8 cellular contexts compared by ENCODE assay signal in the genomic region with DNA sequence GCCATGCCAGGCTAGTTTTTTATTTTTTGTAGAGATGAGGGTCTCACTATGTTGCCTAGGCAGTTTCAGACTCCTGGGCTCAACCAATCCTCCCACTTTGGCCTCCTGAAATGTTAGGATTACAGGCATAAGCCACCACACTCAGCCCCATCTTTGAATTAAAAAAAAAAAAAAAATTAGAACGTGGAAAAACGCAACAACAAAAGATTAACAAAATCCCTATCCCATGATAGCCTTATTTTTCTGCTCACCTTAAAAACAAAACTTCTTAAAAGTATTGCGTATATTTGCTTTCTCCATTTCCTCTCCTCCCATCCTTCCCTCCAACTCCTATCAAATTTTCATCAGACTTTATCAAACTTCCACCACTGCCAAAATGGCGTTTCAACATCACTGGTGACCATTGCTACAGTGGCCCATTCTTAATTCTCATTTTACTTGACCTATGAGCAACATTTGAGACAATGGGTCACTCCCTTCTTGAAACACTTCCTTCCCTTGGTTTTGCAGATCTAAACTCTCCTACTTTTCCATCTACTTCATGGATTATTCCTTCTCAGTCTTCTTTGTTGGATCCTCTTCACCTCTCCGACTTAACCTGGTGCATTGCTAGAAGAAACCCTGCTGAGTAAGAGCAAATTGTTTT. TPM values are rescaled to one million over a fixed set of nuclear protein-coding genes. Genes with fewer than 3 reads are reported as not detected.
A peak's percentile ranks its signal among the peaks of the same experiment; 100 is the strongest.
DNase-seq lines count a peak whose midpoint lies in the region; TF ChIP-seq lines count a peak whose summit lies in the region.

No MANE protein-coding gene starts in this region.

- no peak for TF ChIP-seq POLR2A in transverse colon (IDR thresholded peaks at IDR 0.05)

- intact Hi-C loops in transverse colon (cut with DNase I; ENCODE audit: low total_unique reads): no loop called here

- WGBS in liver: 29% methylated on average over 5 of the region's 5 CpGs
- 39 to 46% methylated on average over 5 of the region's 5 CpGs for WGBS in transverse colon (ENCODE audit: low coverage in 1 of 2), 2 donors

- H3K4me1 ChIP-seq in KMS-11 (ENCODE audit: low read depth, poor library complexity, severe bottlenecking): peaks cover 13% of the 10 kb centered on the region
- H3K4me1 ChIP-seq in liver (ENCODE audit: control insufficient read depth in 4 of 4, insufficient read depth in 4 of 4, low read length in 3 of 4): peaks cover 1 to 26% (median 21%) of the 10 kb centered on the region in 4 donors
- peaks cover 0 to 22% (median 16%) of the 10 kb centered on the region in 4 donors for H3K4me1 ChIP-seq in transverse colon

- TF ChIP-seq CTCF in KMS-11 (conservative IDR thresholded peaks at IDR 0.05; ENCODE audit: low read depth, low read length) (no peak), brain microvascular endothelial cell (IDR thresholded peaks at IDR 0.05; ENCODE audit: low read depth, low read length, missing control alignments) (no peak), liver (IDR thresholded peaks at IDR 0.05; ENCODE audit: low read depth, low read length, missing input control) (no peak), transverse colon (IDR thresholded peaks at IDR 0.05) (no peak)

- peak overlapping the region; percentile 47 for H3K4me2 ChIP-seq in KMS-11

- H3K4me3 ChIP-seq in KMS-11 (IDR thresholded peaks at IDR 0.05; ENCODE audit: insufficient read depth, low read depth, low read length) (peak overlapping the region; percentile 9), brain microvascular endothelial cell (ENCODE audit: low read depth, low read length) (peak overlapping the region; percentile 87), liver (ENCODE audit: low read depth in 1 of 3, low read length in 3 of 3) (peak overlapping the region; percentile 75 to 96 (median 87)), transverse colon (peak overlapping the region; percentile 43 to 63 (median 56))

- peaks cover 0 to 1% (median 0%) of the 10 kb centered on the region in 4 donors for H3K9me3 ChIP-seq in liver (ENCODE audit: control insufficient read depth in 4 of 4, low read length in 3 of 4)
- peaks cover under 1 to 4% of the 10 kb centered on the region in 2 donors for H3K9me3 ChIP-seq in transverse colon

- H3K27ac ChIP-seq in KMS-11 (peak overlapping the region; percentile 23; the same call in 1 of the 2 replicates), brain microvascular endothelial cell (peak overlapping the region; percentile 76), liver (ENCODE audit: low read depth in 1 of 2, low read length in 2 of 2) (peak overlapping the region; percentile 80 to 95), transverse colon (peak overlapping the region; percentile 81 to 89 (median 86))

- H3K9ac ChIP-seq in KMS-11: peak overlapping the region; percentile 38
- peak overlapping the region in 1 of 2 donors; percentile 88 for H3K9ac ChIP-seq in liver (ENCODE audit: low read depth in 1 of 2, low read length in 2 of 2)

- H3K79me2 ChIP-seq in KMS-11 (ENCODE audit: insufficient read depth, low read depth): no peaks in the 10 kb centered on the region

- peak overlapping the region; percentile 73 for H2AFZ ChIP-seq in KMS-11 (ENCODE audit: low read depth)

- no peaks in the 10 kb centered on the region for H3K27me3 ChIP-seq in KMS-11 (ENCODE audit: insufficient read depth, low read depth)
- no peaks in the 10 kb centered on the region for H3K27me3 ChIP-seq in brain microvascular endothelial cell (replicated peaks)
- no peaks in the 10 kb centered on the region for H3K27me3 ChIP-seq in liver (ENCODE audit: control insufficient read depth in 4 of 4, insufficient read depth in 4 of 4, low read length in 3 of 4)
- H3K27me3 ChIP-seq in transverse colon: no peaks in the 10 kb centered on the region

- DNase-seq in NCI-H345 treated with DMSO at 0.1 percent for 48 hours (lab: John Stamatoyannopoulos, UW; ENCODE audit: unreplicated experiment) (peak; percentile 51), NCI-H345 (lab: John Stamatoyannopoulos, UW) (no peak), brain microvascular endothelial cell (peak; percentile 6), transverse colon (no peak), NCI-H1436 (lab: John Stamatoyannopoulos, UW) (no peak), GM19238 (ENCODE audit: insufficient read length, low spot score) (no peak)

- H3K36me3 ChIP-seq in KMS-11 (ENCODE audit: insufficient read depth) (no peaks in the 10 kb centered on the region), brain microvascular endothelial cell (replicated peaks) (no peaks in the 10 kb centered on the region), liver (ENCODE audit: control insufficient read depth in 4 of 4, insufficient read depth in 3 of 4, low read depth in 1 of 4, low read length in 3 of 4) (peaks cover 0 to 4% (median under 1%) of the 10 kb centered on the region in 4 donors), transverse colon (peaks cover 0 to 4% (median 0%) of the 10 kb centered on the region in 4 donors)

- TF ChIP-seq EP300 in transverse colon (IDR thresholded peaks at IDR 0.05; ENCODE audit: low read depth): no peak

- in situ Hi-C loops in brain microvascular endothelial cell (cut with HindIII; ENCODE audit: low pct_ligation_motif_present, low sequenced_read_pairs) (no loop called here), transverse colon (cut with MboI; ENCODE audit: low pct_ligation_motif_present in 1 of 4, low pct_unique_long_range_greater_than_20kb in 1 of 4, low sequenced_read_pairs in 3 of 4) (no loop called here)

- TF ChIP-seq RAD21 in liver (IDR thresholded peaks at IDR 0.05): no peak

- no peaks in the 10 kb centered on the region for H4K20me1 ChIP-seq in KMS-11 (ENCODE audit: insufficient read depth)

TF ChIP-seq in liver, 16 proteins besides CTCF, POLR2A, EP300 and RAD21:
- no peak for TF ChIP-seq TAF1 (conservative IDR thresholded peaks at IDR 0.05)
- TF ChIP-seq HNF4G (IDR thresholded peaks at IDR 0.05): no peak
- TF ChIP-seq SP1 (IDR thresholded peaks at IDR 0.05): no peak
- no peak for TF ChIP-seq REST (IDR thresholded peaks at IDR 0.05)
- no peak for TF ChIP-seq NR2F2 (IDR thresholded peaks at IDR 0.05)
- TF ChIP-seq EGR1 (IDR thresholded peaks at IDR 0.05; ENCODE audit: low read depth in 2 of 2): no peak
- no peak for TF ChIP-seq RXRA (IDR thresholded peaks at IDR 0.05)
- no peak for TF ChIP-seq JUND (IDR thresholded peaks at IDR 0.05)
- TF ChIP-seq FOXA2 (IDR thresholded peaks at IDR 0.05): no peak
- TF ChIP-seq, protein P1, sequence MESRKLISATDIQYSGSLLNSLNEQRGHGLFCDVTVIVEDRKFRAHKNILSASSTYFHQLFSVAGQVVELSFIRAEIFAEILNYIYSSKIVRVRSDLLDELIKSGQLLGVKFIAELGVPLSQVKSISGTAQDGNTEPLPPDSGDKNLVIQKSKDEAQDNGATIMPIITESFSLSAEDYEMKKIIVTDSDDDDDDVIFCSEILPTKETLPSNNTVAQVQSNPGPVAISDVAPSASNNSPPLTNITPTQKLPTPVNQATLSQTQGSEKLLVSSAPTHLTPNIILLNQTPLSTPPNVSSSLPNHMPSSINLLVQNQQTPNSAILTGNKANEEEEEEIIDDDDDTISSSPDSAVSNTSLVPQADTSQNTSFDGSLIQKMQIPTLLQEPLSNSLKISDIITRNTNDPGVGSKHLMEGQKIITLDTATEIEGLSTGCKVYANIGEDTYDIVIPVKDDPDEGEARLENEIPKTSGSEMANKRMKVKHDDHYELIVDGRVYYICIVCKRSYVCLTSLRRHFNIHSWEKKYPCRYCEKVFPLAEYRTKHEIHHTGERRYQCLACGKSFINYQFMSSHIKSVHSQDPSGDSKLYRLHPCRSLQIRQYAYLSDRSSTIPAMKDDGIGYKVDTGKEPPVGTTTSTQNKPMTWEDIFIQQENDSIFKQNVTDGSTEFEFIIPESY (IDR thresholded peaks at IDR 0.05): no peak
- TF ChIP-seq GABPA (IDR thresholded peaks at IDR 0.05 in 1 of 2, conservative IDR thresholded peaks at IDR 0.05 in 1 of 2): no peak
- TF ChIP-seq HNF4A (conservative IDR thresholded peaks at IDR 0.05): no peak

RNA-seq across cellular contexts. Expression of gene ZNF684, which starts 0.6 kb away (rescaled TPM):
- total RNA-seq in liver: 10 to 100 TPM in 1 of 2 donors, 1 to 10 TPM in 1; 8.5 to 17.1 TPM
- 10 to 100 TPM in 1 of 2 donors, 1 to 10 TPM in 1; 7.6 to 11.9 TPM for polyA plus RNA-seq in liver
- 1 to 10 TPM in 3 of 4 donors, not detected in 1; 5.4 to 7.1 (median 6.7) TPM for total RNA-seq in transverse colon

RNA-seq across cellular contexts. Expression of gene EXO5, which starts 22.3 kb away (rescaled TPM):
- total RNA-seq in liver: 1 to 10 TPM; 6.6 to 9.2 TPM
- 1 to 10 TPM; 3.5 to 4.1 TPM for polyA plus RNA-seq in liver
- total RNA-seq in transverse colon: 10 to 100 TPM in 1 of 4 donors, 1 to 10 TPM in 2, under 1 TPM in 1; 0.40 to 16.8 (median 6.5) TPM

RNA-seq across cellular contexts. Expression of gene ZFP69, which starts 53.8 kb away (rescaled TPM):
- total RNA-seq in liver (1 to 10 TPM; 1.3 to 1.9 TPM), transverse colon (10 to 100 TPM in 1 of 4 donors, 1 to 10 TPM in 2, not detected in 1; 2.2 to 64.7 (median 2.7) TPM)
- polyA plus RNA-seq in liver: 1 to 10 TPM in 1 of 2 donors, under 1 TPM in 1; 0.96 to 1.2 TPM

Comparison
In these comparisons a context has a peak if more than half of its experiments do, and no peak if none do; other contexts are left out.
1. DNase-seq: peak in NCI-H345 treated with DMSO at 0.1 percent for 48 hours (single experiment) and brain microvascular endothelial cell (single experiment); none in NCI-H345 (single experiment), transverse colon (single experiment), NCI-H1436 (single experiment) and GM19238 (single experiment).
2. H3K27ac ChIP-seq: peak in every context shown above with its lines; median percentile 88 in liver; 86 in transverse colon; 76 in brain microvascular endothelial cell; 23 in KMS-11.
3. H3K4me3 ChIP-seq: peak in every context shown above with its lines; median percentile 87 in brain microvascular endothelial cell; 87 in liver; 56 in transverse colon; 9 in KMS-11.